In genomic region chr11:125166347-125166841, GRCh38 we compare ENCODE assay signal across 9 cellular contexts. TPM values are rescaled to one million over a fixed set of nuclear protein-coding genes. Genes with fewer than 3 reads are reported as not detected.
DNase-seq lines count a peak whose midpoint lies in the region; ATAC-seq and TF ChIP-seq lines count a peak whose summit lies in the region.
"Had no signal": no experiment of that assay in that cellular context is flagged by ENCODE, and none has a peak within 500 bp of the region (broad histone marks: within the 10 kb centered on the region; RNA-seq: fewer than 3 reads in every experiment).

No MANE protein-coding gene starts in this region.

- CTCF ChIA-PET in AG04449 (lab: Yijun Ruan, JAX) = interaction anchor here (0.6 to 8.2 kb wide), 6 partner anchors 23 to 290 kb away, joined by 3 to 94 read pairs (median 3); no protein-coding TSS in a partner anchor

- peak overlapping the region in 2 of 10 donors; percentile 38 to 53 for H3K27ac Mint-ChIP-seq in naive thymus-derived CD8-positive, alpha-beta T cell

- peaks cover 12 to 40% (median 16%) of the 10 kb centered on the region in 4 donors for H3K4me1 Mint-ChIP-seq in naive thymus-derived CD8-positive, alpha-beta T cell

- H3K27me3 ChIP-seq in SJCRH30 = no peaks in the 10 kb centered on the region
- H3K27me3 ChIP-seq in esophagus (ENCODE audit: control insufficient read depth in 1 of 2, insufficient read depth in 2 of 2, low read length in 2 of 2) = no peaks in the 10 kb centered on the region

- ATAC-seq in naive thymus-derived CD8-positive, alpha-beta T cell = peak in 1 of 2 donors; percentile 24

- H3K9me3 ChIP-seq in SJCRH30 (replicated peaks) (no peaks in the 10 kb centered on the region), esophagus (ENCODE audit: control insufficient read depth in 2 of 2, insufficient read depth in 1 of 2, low read depth in 1 of 2, low read length in 1 of 2) (no peaks in the 10 kb centered on the region)

- DNase-seq in AG04449 (ENCODE audit: low read depth, low spot score) (no peak), SJCRH30 (peak; percentile 42 to 52), COLO668 (lab: John Stamatoyannopoulos, UW; ENCODE audit: unreplicated experiment) (no peak), DMS79 treated with DMSO at 0.1 percent for 48 hours (lab: John Stamatoyannopoulos, UW) (no peak), NCI-H2227 (lab: John Stamatoyannopoulos, UW; ENCODE audit: unreplicated experiment) (no peak)
- peak in 1 of 10 donors; percentile 9 for DNase-seq in naive thymus-derived CD8-positive, alpha-beta T cell
- DNase-seq in activated CD4-positive, CD25-positive, alpha-beta regulatory T cell treated with anti-CD3 and anti-CD28 coated beads, Interleukin-2, amount 50 U/mL, for 72 hours = no peak
- DNase-seq: GF-D8 had no signal

- TF ChIP-seq CTCF in AG04449 (IDR thresholded peaks at IDR 0.05; ENCODE audit: insufficient read depth, low read length, missing control alignments) = no peak

- H3K4me3 Mint-ChIP-seq in naive thymus-derived CD8-positive, alpha-beta T cell = peak overlapping the region; percentile 80 to 97 (median 89)

- peaks cover 0 to 8% (median 8%) of the 10 kb centered on the region in 3 donors for H3K36me3 Mint-ChIP-seq in naive thymus-derived CD8-positive, alpha-beta T cell

- H3K4me1 ChIP-seq in SJCRH30 (peaks cover 35% of the 10 kb centered on the region), esophagus (ENCODE audit: control insufficient read depth in 2 of 2, insufficient read depth in 2 of 2, low read length in 1 of 2) (peaks cover 0 to 3% of the 10 kb centered on the region in 2 donors)

- H3K36me3 ChIP-seq in SJCRH30 (no peaks in the 10 kb centered on the region), esophagus (ENCODE audit: control insufficient read depth in 2 of 2, insufficient read depth in 2 of 2, low read length in 1 of 2) (no peaks in the 10 kb centered on the region)

- WGBS in esophagus, 2 donors = 14 to 15% methylated on average over 34 to 37 of the region's 37 CpGs

- peak overlapping the region; percentile 74 for H3K27ac ChIP-seq in SJCRH30
- H3K27ac ChIP-seq in esophagus (ENCODE audit: low read depth in 2 of 2, low read length in 1 of 2) = peak overlapping the region; percentile 68 to 72

- POLR2A ChIA-PET in AG04449 (lab: Yijun Ruan, JAX) = no interaction called here
- POLR2A ChIA-PET in naive thymus-derived CD8-positive, alpha-beta T cell (lab: Charles Lee) = no interaction called here

- H3K9me3 Mint-ChIP-seq in naive thymus-derived CD8-positive, alpha-beta T cell = no peaks in the 10 kb centered on the region

- H3K4me3 ChIP-seq in AG04449 (ENCODE audit: low read depth, low read length) (0 out of 2 replicates have a peak overlapping the region, but pooled peaks have one; percentile 6), SJCRH30 (peak overlapping the region; percentile 95), esophagus (ENCODE audit: low read depth in 1 of 2, low read length in 2 of 2) (peak overlapping the region; percentile 52 to 56)

- peaks cover 33 to 84% (median 65%) of the 10 kb centered on the region in 5 donors for H3K27me3 Mint-ChIP-seq in naive thymus-derived CD8-positive, alpha-beta T cell

RNA-seq across cellular contexts. Expression of gene PKNOX2, which starts 1.8 kb away (rescaled TPM):
- 13.1 and 15.1 TPM in 2 replicates for total RNA-seq in SJCRH30 (2014; rRNA removed; shearing (Covaris generic))
- under 1 TPM; 0.24 to 0.43 TPM for polyA plus RNA-seq in esophagus
- total RNA-seq in naive thymus-derived CD8-positive, alpha-beta T cell = not detected
- polyA plus RNA-seq in naive thymus-derived CD8-positive, alpha-beta T cell = not detected

RNA-seq across cellular contexts. Expression of gene TMEM218, which starts 55.0 kb away (rescaled TPM):
- total RNA-seq in SJCRH30 (2014; rRNA removed; shearing (Covaris generic)) = 19.1 and 22.0 TPM in 2 replicates
- polyA plus RNA-seq in esophagus = 10 to 100 TPM; 11.5 to 18.8 TPM
- 10 to 100 TPM; 12.2 to 13.7 TPM for total RNA-seq in naive thymus-derived CD8-positive, alpha-beta T cell
- 10 to 100 TPM; 30.0 to 40.1 (median 35.3) TPM for polyA plus RNA-seq in naive thymus-derived CD8-positive, alpha-beta T cell

Comparison
In these comparisons a context has a peak if more than half of its experiments do, and no peak if none do; other contexts are left out.
1. DNase-seq: peak in SJCRH30 (2 of 2); none in AG04449 (single experiment), COLO668 (single experiment), DMS79 treated with DMSO at 0.1 percent for 48 hours (single experiment), NCI-H2227 (single experiment) and activated CD4-positive, CD25-positive, alpha-beta regulatory T cell treated with anti-CD3 and anti-CD28 coated beads, Interleukin-2, amount 50 U/mL, for 72 hours (single experiment).
2. H3K4me3 ChIP-seq: peak in every context shown above with its lines; median percentile 95 in SJCRH30; 54 in esophagus; 6 in AG04449.
3. RNA of gene PKNOX2, which starts 1.8 kb away (total RNA-seq): 13.1 to 15.1 TPM in SJCRH30; not detected in naive thymus-derived CD8-positive, alpha-beta T cell; every median in the first group is over 10 times any median in the second.